1 cellular context compared by ENCODE assay signal in genomic region chr11:3051435-3052108, GRCh38.
TF ChIP-seq lines count a peak whose summit lies in the region.

No MANE protein-coding gene starts in this region.

TF ChIP-seq in K562, 482 proteins besides CTCF, POLR2A, EP300 and RAD21 (continued from another document and continues in another):
- TF ChIP-seq E2F6 (IDR thresholded peaks at IDR 0.05; ENCODE audit: borderline replicate concordance in 1 of 2, extremely low read depth in 1 of 2, insufficient read depth in 1 of 2, insufficient read length in 1 of 2, low read depth in 1 of 2, low read length in 1 of 2, poor library complexity in 1 of 2, severe bottlenecking in 1 of 2) (peak in 1 of 2 experiments; percentile 9), SIN3A (IDR thresholded peaks at IDR 0.05; ENCODE audit: borderline replicate concordance in 2 of 2, control insufficient read depth in 1 of 2, low read depth in 2 of 2, low read length in 2 of 2) (peak in 1 of 2 experiments; percentile 71; a peak in 1 of 4 replicates), BRD9 (IDR thresholded peaks at IDR 0.05; ENCODE audit: low read depth, partially characterized antibody) (no peak), MAFG (tag; conservative IDR thresholded peaks at IDR 0.05) (peak; percentile 26; the same call in 1 of the 2 replicates), SAFB2 (IDR thresholded peaks at IDR 0.05; ENCODE audit: borderline replicate concordance, low read depth, low read length, severe bottlenecking) (no peak), ZNF589 (CRISPR knock-in tag; IDR thresholded peaks at IDR 0.05; ENCODE audit: low read depth) (no peak), CBFA2T2 (conservative IDR thresholded peaks at IDR 0.05) (0 out of 2 replicates have a peak, but pooled peaks have one; percentile 22), NKRF (IDR thresholded peaks at IDR 0.05; ENCODE audit: borderline replicate concordance) (peak; percentile 71; the same call in 1 of the 2 replicates), MYC (IDR thresholded peaks at IDR 0.05; ENCODE audit: low read depth, low read length) (no peak), MYC (CRISPR knock-in tag; IDR thresholded peaks at IDR 0.05; ENCODE audit: borderline replicate concordance, low read depth) (no peak), TGIF2 (CRISPR knock-in tag; IDR thresholded peaks at IDR 0.05) (no peak), RAD51 (IDR thresholded peaks at IDR 0.05; ENCODE audit: borderline replicate concordance, low read depth) (peak; percentile 75), XRCC4 (IDR thresholded peaks at IDR 0.05; ENCODE audit: extremely low read depth, insufficient read depth, insufficient read length) (no peak), ZNF318 (IDR thresholded peaks at IDR 0.05; ENCODE audit: borderline replicate concordance in 1 of 2, low read depth in 1 of 2) (no peak), HDAC1 (IDR thresholded peaks at IDR 0.05) (peak in 1 of 2 experiments; percentile 69; a peak in 1 of 4 replicates), BHLHE40 (IDR thresholded peaks at IDR 0.05; ENCODE audit: low read length) (peak; percentile 93), CREBBP (IDR thresholded peaks at IDR 0.05; ENCODE audit: low read depth, low read length) (no peak), MEF2A (IDR thresholded peaks at IDR 0.05; ENCODE audit: control insufficient read depth, low read depth, low read length) (no peak), HMGN3 (IDR thresholded peaks at IDR 0.05; ENCODE audit: borderline replicate concordance, extremely low read depth, insufficient read length, low read depth, low read length) (no peak), TRIM24 (IDR thresholded peaks at IDR 0.05) (no peak), POLR2G (IDR thresholded peaks at IDR 0.05; ENCODE audit: low read depth, low read length) (no peak), TFAP4 (CRISPR knock-in tag; IDR thresholded peaks at IDR 0.05; ENCODE audit: borderline replicate concordance) (peak; percentile 74; the same call in 1 of the 2 replicates), GATAD2B (IDR thresholded peaks at IDR 0.05; ENCODE audit: borderline replicate concordance) (no peak), MNT (conservative IDR thresholded peaks at IDR 0.05) (peak; percentile 70 to 81), USF2 (CRISPR knock-in tag; IDR thresholded peaks at IDR 0.05) (peak; percentile 66), ZNF316 (IDR thresholded peaks at IDR 0.05) (peak; percentile 65), TEAD1 (CRISPR knock-in tag; IDR thresholded peaks at IDR 0.05) (no peak), CCAR2 (IDR thresholded peaks at IDR 0.05; ENCODE audit: low read depth, low read length) (no peak), USF1 (CRISPR knock-in tag; IDR thresholded peaks at IDR 0.05) (peak; percentile 75), FOXK2 (conservative IDR thresholded peaks at IDR 0.05 in 1 of 2, IDR thresholded peaks at IDR 0.05 in 1 of 2; ENCODE audit: low read depth in 2 of 2) (peak; percentile 48 to 63; a peak in 2 of 4 replicates), E2F8 (IDR thresholded peaks at IDR 0.05; ENCODE audit: low read depth, partially characterized antibody) (no peak), TOE1 (IDR thresholded peaks at IDR 0.05; ENCODE audit: borderline replicate concordance) (peak; percentile 71; the same call in 1 of the 2 replicates), TOE1 (CRISPR knock-in tag; IDR thresholded peaks at IDR 0.05; ENCODE audit: borderline replicate concordance, low read depth) (no peak), DACH1 (IDR thresholded peaks at IDR 0.05; ENCODE audit: partially characterized antibody) (peak; percentile 24), ETV6 (IDR thresholded peaks at IDR 0.05; ENCODE audit: borderline replicate concordance in 1 of 2, low read depth in 2 of 2, low read length in 1 of 2) (no peak), ETV6 (CRISPR knock-in tag; IDR thresholded peaks at IDR 0.05; ENCODE audit: borderline replicate concordance) (no peak), ZNF282 (CRISPR knock-in tag; IDR thresholded peaks at IDR 0.05) (no peak), NFE2 (IDR thresholded peaks at IDR 0.05; ENCODE audit: low read depth) (peak; percentile 76), TFE3 (CRISPR knock-in tag; IDR thresholded peaks at IDR 0.05) (peak; percentile 75), MAFK (IDR thresholded peaks at IDR 0.05; ENCODE audit: low read length) (0 out of 2 replicates have a peak, but pooled peaks have one; percentile 31)
